In genomic region chr14:71597955-71598659, GRCh38 we compare ENCODE assay signal across 12 cellular contexts.
DNase-seq lines count a peak whose midpoint lies in the region; ATAC-seq and TF ChIP-seq lines count a peak whose summit lies in the region.
"Had no signal": no experiment of that assay in that cellular context is flagged by ENCODE, and none has a peak within 500 bp of the region (broad histone marks: within the 10 kb centered on the region; RNA-seq: fewer than 3 reads in every experiment).

No MANE protein-coding gene starts in this region.

- no peak for TF ChIP-seq CTCF in mucosa of descending colon (IDR thresholded peaks at IDR 0.05)

- intact Hi-C loops in mucosa of descending colon (cut with DNase I, micrococcal nuclease), result no loop called here

- no peaks in the 10 kb centered on the region for H3K4me1 ChIP-seq in mucosa of descending colon (ENCODE audit: low read depth)

- DNase-seq in NAMALWA (ENCODE audit: low spot score), result peak; percentile 3
- no peak for DNase-seq in mucosa of descending colon
- DNase-seq in anterior cingulate cortex (lab: John Stamatoyannopoulos, UW), result no peak
- no peak for DNase-seq in NCI-H2107 treated with DMSO at 0.1 percent for 48 hours (lab: John Stamatoyannopoulos, UW; ENCODE audit: unreplicated experiment)
- no peak for DNase-seq in EL
- DNase-seq: kidney, NCI-H1417 treated with DMSO at 0.1 percent for 48 hours, sigmoid colon, substantia nigra had no signal

- H3K36me3 ChIP-seq in mucosa of descending colon (ENCODE audit: low read depth), result no peaks in the 10 kb centered on the region
- H3K36me3 ChIP-seq: sigmoid colon had no signal

- ATAC-seq in GM18870 (IDR thresholded peaks at IDR 0.05; ENCODE audit: unreplicated experiment), result peak; percentile 55
- peak; percentile 82 for ATAC-seq in HG02678 (IDR thresholded peaks at IDR 0.05; ENCODE audit: unreplicated experiment)
- peak; percentile 67 for ATAC-seq in mucosa of descending colon
- ATAC-seq in HG02763 (IDR thresholded peaks at IDR 0.05; ENCODE audit: unreplicated experiment), result no peak

- peaks cover 9% of the 10 kb centered on the region for H3K9me3 ChIP-seq in mucosa of descending colon

- no peak overlapping the region for H3K4me3 ChIP-seq in mucosa of descending colon
- H3K4me3 ChIP-seq: sigmoid colon had no signal
